ENCODE assay signal across 17 cellular contexts in genomic region chr7:132751282-132751647, GRCh38.
"Had no signal": no experiment of that assay in that cellular context is flagged by ENCODE, and none has a peak within 500 bp of the region (broad histone marks: within the 10 kb centered on the region; RNA-seq: fewer than 3 reads in every experiment).

No MANE protein-coding gene starts in this region.

- ATAC-seq: activated CD8-positive, alpha-beta memory T cell treated with anti-CD3 and anti-CD28 coated beads, Interleukin-2, amount 10 ng/mL, durations not matched to agents 7 days and 5 days; activated T-cell treated with anti-CD3 and anti-CD28 coated beads, Interleukin-2, amount 50 U/mL, for 4 hours; lower lobe of right lung; upper lobe of right lung had no signal

- H3K4me1 ChIP-seq: ascending aorta, lower lobe of right lung, prostate gland, sigmoid colon, upper lobe of right lung had no signal

- H3K4me3 ChIP-seq: ascending aorta, lower lobe of right lung, prostate gland, sigmoid colon, testis, upper lobe of right lung had no signal

- H3K36me3 Mint-ChIP-seq: activated CD8-positive, alpha-beta memory T cell treated with anti-CD3 and anti-CD28 coated beads, Interleukin-2, amount 10 ng/mL, durations not matched to agents 7 days and 5 days; activated naive CD8-positive, alpha-beta T cell treated with anti-CD3 and anti-CD28 coated beads for 36 hours had no signal

- H3K4me3 Mint-ChIP-seq: activated CD8-positive, alpha-beta memory T cell treated with anti-CD3 and anti-CD28 coated beads, Interleukin-2, amount 10 ng/mL, durations not matched to agents 7 days and 5 days; activated naive CD8-positive, alpha-beta T cell treated with anti-CD3 and anti-CD28 coated beads for 36 hours; activated T-cell treated with anti-CD3 and anti-CD28 coated beads, Interleukin-2, amount 50 U/mL, for 4 hours; stimulated activated naive CD8-positive, alpha-beta T cell treated with anti-CD3 and anti-CD28 coated beads, Interleukin-15, Interleukin-2, amounts not matched to agents 100 ng/mL and 50 ng/mL, for 24 hours had no signal

- H3K9me3 Mint-ChIP-seq: activated naive CD8-positive, alpha-beta T cell treated with anti-CD3 and anti-CD28 coated beads for 36 hours; activated T-cell treated with anti-CD3 and anti-CD28 coated beads, Interleukin-2, amount 50 U/mL, for 4 hours; stimulated activated naive CD8-positive, alpha-beta T cell treated with anti-CD3 and anti-CD28 coated beads, Interleukin-15, Interleukin-2, amounts not matched to agents 100 ng/mL and 50 ng/mL, for 24 hours had no signal

- H3K9me3 ChIP-seq: ascending aorta, lower lobe of right lung, prostate gland, sigmoid colon, testis, upper lobe of right lung had no signal

- H3K27me3 ChIP-seq: ascending aorta, testis had no signal

- H3K27ac ChIP-seq: ascending aorta, heart right ventricle, lower lobe of right lung, prostate gland, sigmoid colon, testis, upper lobe of right lung had no signal

- H3K27ac Mint-ChIP-seq: activated CD8-positive, alpha-beta memory T cell treated with anti-CD3 and anti-CD28 coated beads, Interleukin-2, amount 10 ng/mL, durations not matched to agents 7 days and 5 days; activated naive CD8-positive, alpha-beta T cell treated with anti-CD3 and anti-CD28 coated beads for 36 hours; stimulated activated naive CD8-positive, alpha-beta T cell treated with anti-CD3 and anti-CD28 coated beads, Interleukin-15, Interleukin-2, amounts not matched to agents 100 ng/mL and 50 ng/mL, for 24 hours had no signal

- DNase-seq: activated CD4-positive, alpha-beta T cell treated with anti-CD3 and anti-CD28 coated beads for 1 hour; activated CD4-positive, alpha-beta T cell treated with anti-CD3 and anti-CD28 coated beads, Interleukin-2, amount 50 U/mL, for 48 hours; activated CD8-positive, alpha-beta memory T cell treated with anti-CD3 and anti-CD28 coated beads, Interleukin-2, amount 10 ng/mL, durations not matched to agents 7 days and 5 days; activated gamma-delta T cell treated with Interleukin-2 at 50 U/mL for 16 hours; activated naive CD8-positive, alpha-beta T cell treated with anti-CD3 and anti-CD28 coated beads for 36 hours; activated T-cell treated with anti-CD3 and anti-CD28 coated beads, Interleukin-2, amount 50 U/mL, for 4 hours; heart right ventricle; kidney glomerular epithelial cell; lower lobe of right lung; midbrain; sigmoid colon; stimulated activated CD4-positive, alpha-beta T cell treated with anti-CD3 and anti-CD28 coated beads, Interleukin-12 subunit alpha, Interleukin-12 subunit beta, amount 100 ng/mL, for 4 hours; testis; upper lobe of right lung had no signal

- H3K4me1 Mint-ChIP-seq: activated CD8-positive, alpha-beta memory T cell treated with anti-CD3 and anti-CD28 coated beads, Interleukin-2, amount 10 ng/mL, durations not matched to agents 7 days and 5 days; activated naive CD8-positive, alpha-beta T cell treated with anti-CD3 and anti-CD28 coated beads for 36 hours had no signal

- H3K27me3 Mint-ChIP-seq: activated naive CD8-positive, alpha-beta T cell treated with anti-CD3 and anti-CD28 coated beads for 36 hours; stimulated activated naive CD8-positive, alpha-beta T cell treated with anti-CD3 and anti-CD28 coated beads, Interleukin-15, Interleukin-2, amounts not matched to agents 100 ng/mL and 50 ng/mL, for 24 hours had no signal
